27 cellular contexts compared by ENCODE assay signal in genomic region chr1:161935264-161935663, GRCh38.
DNase-seq lines count a peak whose midpoint lies in the region; ATAC-seq and TF ChIP-seq lines count a peak whose summit lies in the region.
"Had no signal": no experiment of that assay in that cellular context is flagged by ENCODE, and none has a peak within 500 bp of the region (broad histone marks: within the 10 kb centered on the region; RNA-seq: fewer than 3 reads in every experiment).

No MANE protein-coding gene starts in this region.

- H3K4me3 ChIP-seq in Loucy (ENCODE audit: low read length, poor library complexity, severe bottlenecking) (peak overlapping the region; percentile 62), upper lobe of left lung (no peak overlapping the region)
- H3K4me3 ChIP-seq: HAP-1 had no signal

- H3K9me2 ChIP-seq in Loucy (replicated peaks; ENCODE audit: low read depth, low read length), result no peaks in the 10 kb centered on the region
- H3K9me2 ChIP-seq: SK-N-SH had no signal

- H3K9me3 ChIP-seq in Loucy (ENCODE audit: insufficient read depth, low read depth, low read length) (no peaks in the 10 kb centered on the region), upper lobe of left lung (no peaks in the 10 kb centered on the region)
- H3K9me3 ChIP-seq: BE2C, HAP-1, SK-N-SH had no signal

- H3K36me3 ChIP-seq in Loucy (ENCODE audit: insufficient read depth, low read length) (peaks cover 14% of the 10 kb centered on the region; the same call in 1 of the 2 replicates), upper lobe of left lung (peaks cover 0 to 8% (median 1%) of the 10 kb centered on the region in 4 donors)
- H3K36me3 ChIP-seq: BE2C, HAP-1 had no signal

- no peak for ATAC-seq in activated CD4-positive, alpha-beta T cell treated with anti-CD3 and anti-CD28 coated beads for 36 hours
- ATAC-seq in naive thymus-derived CD8-positive, alpha-beta T cell, result peak; percentile 49 to 50
- ATAC-seq in GM21619 (IDR thresholded peaks at IDR 0.05; ENCODE audit: unreplicated experiment) (no peak), upper lobe of left lung (ENCODE audit: low FRiP score in 2 of 2) (no peak)
- ATAC-seq: PC-3 had no signal

- H2AFZ ChIP-seq in Loucy (ENCODE audit: low read length), result no peak overlapping the region

- H3K27ac ChIP-seq in upper lobe of left lung, result no peak overlapping the region

- TF ChIP-seq CTCF in Loucy (conservative IDR thresholded peaks at IDR 0.05; ENCODE audit: low read length), result no peak
- no peak for TF ChIP-seq CTCF in upper lobe of left lung (IDR thresholded peaks at IDR 0.05)

- peaks cover 10% of the 10 kb centered on the region for H3F3A ChIP-seq in Loucy (ENCODE audit: low read depth)

- H3K4me2 ChIP-seq in Loucy (ENCODE audit: low read depth, low read length, poor library complexity, severe bottlenecking), result peak overlapping the region; percentile 83
- H3K4me2 ChIP-seq: SK-N-SH had no signal

- H3K9ac ChIP-seq in Loucy (ENCODE audit: low read depth, low read length, poor library complexity, severe bottlenecking), result peak overlapping the region; percentile 53
- H3K9ac ChIP-seq: SK-N-SH had no signal

- WGBS in upper lobe of left lung, 2 donors, result 93 to 100% methylated on average over 1 of the region's 1 CpG

- H3K27ac Mint-ChIP-seq in activated CD4-positive, alpha-beta T cell treated with anti-CD3 and anti-CD28 coated beads for 36 hours, result peak overlapping the region; percentile 84
- peak overlapping the region; percentile 83 for H3K27ac Mint-ChIP-seq in activated naive CD8-positive, alpha-beta T cell
- H3K27ac Mint-ChIP-seq in activated naive CD8-positive, alpha-beta T cell treated with anti-CD3 and anti-CD28 coated beads for 36 hours, result no peak overlapping the region
- H3K27ac Mint-ChIP-seq in naive thymus-derived CD8-positive, alpha-beta T cell, result peak overlapping the region in 9 of 10 donors; percentile 73 to 97 (median 87)
- H3K27ac Mint-ChIP-seq: CD14-positive monocyte, IgD-negative memory B cell had no signal

- TF ChIP-seq EP300 in upper lobe of left lung (IDR thresholded peaks at IDR 0.05), result no peak

- intact Hi-C loops in activated CD4-positive, alpha-beta T cell treated with anti-CD3 and anti-CD28 coated beads for 36 hours (cut with DNase I, micrococcal nuclease), result no loop called here

- H3K27me3 ChIP-seq in Loucy (ENCODE audit: insufficient read depth, low read length, poor library complexity, severe bottlenecking), result no peaks in the 10 kb centered on the region
- H3K27me3 ChIP-seq in upper lobe of left lung, result no peaks in the 10 kb centered on the region
- H3K27me3 ChIP-seq: BE2C had no signal

- peaks cover 46% of the 10 kb centered on the region for H3K4me1 Mint-ChIP-seq in activated CD4-positive, alpha-beta T cell treated with anti-CD3 and anti-CD28 coated beads for 36 hours
- peaks cover 55% of the 10 kb centered on the region for H3K4me1 Mint-ChIP-seq in activated naive CD8-positive, alpha-beta T cell (ENCODE audit: low read depth)
- peaks cover 35% of the 10 kb centered on the region for H3K4me1 Mint-ChIP-seq in activated naive CD8-positive, alpha-beta T cell treated with anti-CD3 and anti-CD28 coated beads for 36 hours
- peaks cover 22 to 51% (median 40%) of the 10 kb centered on the region in 4 donors for H3K4me1 Mint-ChIP-seq in naive thymus-derived CD8-positive, alpha-beta T cell

- POLR2A ChIA-PET in activated CD4-positive, alpha-beta T cell treated with anti-CD3 and anti-CD28 coated beads for 36 hours (lab: Charles Lee), result no interaction called here
- POLR2A ChIA-PET in naive thymus-derived CD8-positive, alpha-beta T cell (lab: Charles Lee), result interaction anchor here (1.4 to 2.0 kb wide), 2 partner anchors 11 to 16 kb away, joined by 6 to 7 read pairs; no protein-coding TSS in a partner anchor

- CTCF ChIA-PET in activated CD4-positive, alpha-beta T cell treated with anti-CD3 and anti-CD28 coated beads for 36 hours (lab: Charles Lee), result interaction anchor here (0.9 kb wide), 1 partner anchor 17 kb away, joined by 3 read pairs; no protein-coding TSS in a partner anchor

- no peak overlapping the region for H3K4me3 Mint-ChIP-seq in activated CD4-positive, alpha-beta T cell treated with anti-CD3 and anti-CD28 coated beads for 36 hours
- H3K4me3 Mint-ChIP-seq in activated naive CD8-positive, alpha-beta T cell, result peak overlapping the region; percentile 50
- no peak overlapping the region for H3K4me3 Mint-ChIP-seq in activated naive CD8-positive, alpha-beta T cell treated with anti-CD3 and anti-CD28 coated beads for 36 hours
- H3K4me3 Mint-ChIP-seq in naive thymus-derived CD8-positive, alpha-beta T cell, result peak overlapping the region in 9 of 10 donors; percentile 9 to 82 (median 59)
- H3K4me3 Mint-ChIP-seq: CD14-positive monocyte, IgD-negative memory B cell had no signal

- peaks cover 1% of the 10 kb centered on the region for H3K9me3 Mint-ChIP-seq in activated CD4-positive, alpha-beta T cell treated with anti-CD3 and anti-CD28 coated beads for 36 hours (ENCODE audit: low read depth)
- H3K9me3 Mint-ChIP-seq in activated naive CD8-positive, alpha-beta T cell (ENCODE audit: low read depth), result no peaks in the 10 kb centered on the region
- H3K9me3 Mint-ChIP-seq in activated naive CD8-positive, alpha-beta T cell treated with anti-CD3 and anti-CD28 coated beads for 36 hours, result no peaks in the 10 kb centered on the region
- H3K9me3 Mint-ChIP-seq in naive thymus-derived CD8-positive, alpha-beta T cell, result no peaks in the 10 kb centered on the region
- H3K9me3 Mint-ChIP-seq: CD14-positive monocyte, IgD-negative memory B cell had no signal

- H3K27me3 Mint-ChIP-seq in activated CD4-positive, alpha-beta T cell treated with anti-CD3 and anti-CD28 coated beads for 36 hours, result no peaks in the 10 kb centered on the region
- no peaks in the 10 kb centered on the region for H3K27me3 Mint-ChIP-seq in activated naive CD8-positive, alpha-beta T cell
- H3K27me3 Mint-ChIP-seq in activated naive CD8-positive, alpha-beta T cell treated with anti-CD3 and anti-CD28 coated beads for 36 hours, result no peaks in the 10 kb centered on the region
- H3K27me3 Mint-ChIP-seq in naive thymus-derived CD8-positive, alpha-beta T cell, result no peaks in the 10 kb centered on the region
- H3K27me3 Mint-ChIP-seq: IgD-negative memory B cell had no signal

- DNase-seq in activated CD4-positive, alpha-beta T cell treated with anti-CD3 and anti-CD28 coated beads for 36 hours, result no peak
- no peak for DNase-seq in activated CD4-positive, alpha-beta T cell treated with anti-CD3 and anti-CD28 coated beads for 4 hours
- no peak for DNase-seq in activated naive CD8-positive, alpha-beta T cell treated with anti-CD3 and anti-CD28 coated beads for 36 hours
- DNase-seq in naive thymus-derived CD8-positive, alpha-beta T cell, result peak in 2 of 10 donors; percentile 16 to 23
- no peak for DNase-seq in upper lobe of left lung
- DNase-seq: 8988T; ACHN; BE2C; DMS53; GOT3; Karpas-422; NCI-H1105; NCI-H1436 treated with DMSO at 0.1 percent for 48 hours; NCI-H187 treated with DMSO at 0.1 percent for 48 hours; NCI-H2171 treated with DMSO at 0.1 percent for 48 hours; NCI-H345; NCI-H524; NCI-H748 treated with DMSO at 0.1 percent for 48 hours; NK-92 treated with Interleukin-12 subunit alpha and Interleukin-12 subunit beta, amount 100 ng/mL, for 24 hours; PC-3; SK-N-SH had no signal

- TF ChIP-seq POLR2A in upper lobe of left lung (IDR thresholded peaks at IDR 0.05), result no peak

- no peaks in the 10 kb centered on the region for H4K20me1 ChIP-seq in Loucy (ENCODE audit: insufficient read depth, low read length, poor library complexity, severe bottlenecking)

- H3K79me2 ChIP-seq in Loucy (ENCODE audit: insufficient read depth, low read length), result no peaks in the 10 kb centered on the region

- peaks cover 8% of the 10 kb centered on the region for H3K36me3 Mint-ChIP-seq in activated CD4-positive, alpha-beta T cell treated with anti-CD3 and anti-CD28 coated beads for 36 hours (ENCODE audit: low read depth)
- H3K36me3 Mint-ChIP-seq in activated naive CD8-positive, alpha-beta T cell, result peaks cover 9% of the 10 kb centered on the region
- peaks cover 22% of the 10 kb centered on the region for H3K36me3 Mint-ChIP-seq in activated naive CD8-positive, alpha-beta T cell treated with anti-CD3 and anti-CD28 coated beads for 36 hours
- H3K36me3 Mint-ChIP-seq in naive thymus-derived CD8-positive, alpha-beta T cell, result peaks cover 0 to 4% (median 3%) of the 10 kb centered on the region in 3 donors

- H3K4me1 ChIP-seq in Loucy (ENCODE audit: insufficient read depth, low read length, poor library complexity, severe bottlenecking), result peaks cover 35% of the 10 kb centered on the region
- H3K4me1 ChIP-seq in upper lobe of left lung, result peaks cover 0 to 5% (median 0%) of the 10 kb centered on the region in 4 donors
- H3K4me1 ChIP-seq: HAP-1 had no signal

Comparison
In these comparisons a context has a peak if more than half of its experiments do, and no peak if none do; other contexts are left out.
1. H3K4me3 Mint-ChIP-seq: peak in activated naive CD8-positive, alpha-beta T cell (single experiment) and naive thymus-derived CD8-positive, alpha-beta T cell (9 of 10); none in activated CD4-positive, alpha-beta T cell treated with anti-CD3 and anti-CD28 coated beads for 36 hours (single experiment) and activated naive CD8-positive, alpha-beta T cell treated with anti-CD3 and anti-CD28 coated beads for 36 hours (single experiment).
2. ATAC-seq: peak in naive thymus-derived CD8-positive, alpha-beta T cell (2 of 2); none in activated CD4-positive, alpha-beta T cell treated with anti-CD3 and anti-CD28 coated beads for 36 hours (single experiment), GM21619 (single experiment) and upper lobe of left lung (0 of 2).